Comparison of ENCODE assay signal across 10 cellular contexts in genomic region chr7:34096135-34096775, GRCh38.
DNase-seq lines count a peak whose midpoint lies in the region; ATAC-seq, FAIRE-seq and TF ChIP-seq lines count a peak whose summit lies in the region.
"Had no signal": no experiment of that assay in that cellular context is flagged by ENCODE, and none has a peak within 500 bp of the region (broad histone marks: within the 10 kb centered on the region; RNA-seq: fewer than 3 reads in every experiment).

No MANE protein-coding gene starts in this region.

- H3K36me3 ChIP-seq in brain microvascular endothelial cell (replicated peaks) (no peaks in the 10 kb centered on the region), kidney (ENCODE audit: control insufficient read depth in 1 of 2, insufficient read depth in 2 of 2, low read length in 2 of 2) (no peaks in the 10 kb centered on the region), testis (ENCODE audit: low read depth, missing control alignments) (no peaks in the 10 kb centered on the region)

- TF ChIP-seq POLR2A in testis (IDR thresholded peaks at IDR 0.05) = no peak

- H3K9me3 ChIP-seq in kidney (ENCODE audit: control insufficient read depth in 1 of 2, low read length in 2 of 2) = no peaks in the 10 kb centered on the region
- H3K9me3 ChIP-seq in testis = no peaks in the 10 kb centered on the region

- no peak overlapping the region for H3K4me3 ChIP-seq in brain microvascular endothelial cell (ENCODE audit: low read depth, low read length)
- H3K4me3 ChIP-seq in kidney (ENCODE audit: low read length in 2 of 2) = no peak overlapping the region
- H3K4me3 ChIP-seq in testis = no peak overlapping the region

- no peak overlapping the region for H3K9ac ChIP-seq in kidney (ENCODE audit: low read length in 2 of 2)

- TF ChIP-seq CTCF in brain microvascular endothelial cell (IDR thresholded peaks at IDR 0.05; ENCODE audit: low read depth, low read length, missing control alignments) (no peak), kidney (IDR thresholded peaks at IDR 0.05; ENCODE audit: borderline replicate concordance, extremely low read depth, insufficient read depth) (no peak), testis (IDR thresholded peaks at IDR 0.05) (no peak)

- DNase-seq in HS-5 (ENCODE audit: low read depth) = peak; percentile 65
- DNase-seq in brain microvascular endothelial cell = peak; percentile 85
- DNase-seq in kidney = peak; percentile 82
- DNase-seq in testis = peak; percentile 47
- no peak for DNase-seq in NCI-H748 treated with DMSO at 0.1 percent for 48 hours (lab: John Stamatoyannopoulos, UW)
- no peak for DNase-seq in NCI-H187 treated with DMSO at 0.1 percent for 48 hours (lab: John Stamatoyannopoulos, UW)
- DNase-seq: NCI-H1105 had no signal

- H3K27ac ChIP-seq in brain microvascular endothelial cell = peak overlapping the region; percentile 31
- H3K27ac ChIP-seq in kidney (ENCODE audit: low read depth in 2 of 2, low read length in 2 of 2) = no peak overlapping the region
- no peak overlapping the region for H3K27ac ChIP-seq in testis

- H3K27me3 ChIP-seq in brain microvascular endothelial cell (replicated peaks) (no peaks in the 10 kb centered on the region), testis (no peaks in the 10 kb centered on the region)

- no peak for FAIRE-seq in kidney (lab: Jason Lieb, UNC)

- intact Hi-C loops in kidney (cut with DNase I) = no loop called here
- intact Hi-C loops in testis (cut with DNase I; ENCODE audit: low total_unique reads) = no loop called here

- 57 to 59% methylated on average over 5 of the region's 5 CpGs for WGBS in testis, 2 donors

- H3K4me1 ChIP-seq in kidney (ENCODE audit: control insufficient read depth in 1 of 2, insufficient read depth in 1 of 2, low read depth in 1 of 2, low read length in 2 of 2) = no peaks in the 10 kb centered on the region
- no peaks in the 10 kb centered on the region for H3K4me1 ChIP-seq in testis

- in situ Hi-C loops in brain microvascular endothelial cell (cut with HindIII; ENCODE audit: low pct_ligation_motif_present, low sequenced_read_pairs) = no loop called here

- no peak for ATAC-seq in HG02973 (IDR thresholded peaks at IDR 0.05; ENCODE audit: unreplicated experiment)
- no peak for ATAC-seq in GM19023 (IDR thresholded peaks at IDR 0.05; ENCODE audit: unreplicated experiment)
- ATAC-seq: HCT116 had no signal

Comparison
In these comparisons a context has a peak if more than half of its experiments do, and no peak if none do; other contexts are left out.
1. DNase-seq: peak in HS-5 (single experiment), brain microvascular endothelial cell (single experiment), kidney (single experiment) and testis (single experiment); none in NCI-H748 treated with DMSO at 0.1 percent for 48 hours (single experiment) and NCI-H187 treated with DMSO at 0.1 percent for 48 hours (single experiment).